ENCODE assay signal across 2 cellular contexts in the genomic region with DNA sequence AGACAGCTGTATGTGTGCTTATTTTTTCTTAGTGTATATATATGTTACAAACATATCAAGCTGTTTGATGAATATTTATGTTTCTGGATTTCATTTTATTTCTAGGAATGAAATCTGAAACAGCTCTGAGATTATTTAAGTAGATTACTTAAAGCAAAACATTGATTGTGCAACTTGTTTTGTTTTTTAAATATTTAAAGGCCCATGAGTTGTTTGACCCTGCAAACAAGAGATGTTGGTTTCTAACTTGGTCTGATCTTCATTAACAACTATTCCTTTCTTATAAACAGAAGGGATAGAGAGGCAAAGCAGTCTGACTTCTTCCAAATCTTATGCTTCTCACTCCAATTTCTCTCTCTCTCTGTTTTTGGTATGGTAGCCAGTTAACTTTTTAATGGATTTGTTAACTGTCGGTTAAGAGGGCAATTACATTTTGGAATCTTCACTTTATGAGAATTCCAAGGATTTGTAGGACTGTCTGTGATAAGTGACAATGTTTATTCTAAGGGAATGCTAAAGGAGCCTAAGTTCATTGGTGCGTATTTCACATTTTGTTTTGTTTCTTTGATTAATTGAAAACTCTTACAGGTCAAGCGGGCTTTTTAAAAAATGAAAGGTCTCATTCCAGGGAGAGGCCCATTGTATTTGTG.
TF ChIP-seq lines count a peak whose summit lies in the region.

No MANE protein-coding gene starts in this region.

TF ChIP-seq in HCT116, 20 proteins besides CTCF, POLR2A, EP300 and RAD21:
- TF ChIP-seq EZH2 (IDR thresholded peaks at IDR 0.05) (no peak), SRF (IDR thresholded peaks at IDR 0.05; ENCODE audit: low read depth) (no peak), YY1 (IDR thresholded peaks at IDR 0.05; ENCODE audit: extremely low read depth, insufficient replicate concordance, low read depth, low read length) (no peak), SP1 (IDR thresholded peaks at IDR 0.05; ENCODE audit: low read depth) (0 out of 2 replicates have a peak, but pooled peaks have one; percentile 0), TCF7L2 (IDR thresholded peaks at IDR 0.05; ENCODE audit: borderline replicate concordance, extremely low read depth, insufficient read depth, insufficient read length) (no peak), ELF1 (IDR thresholded peaks at IDR 0.05; ENCODE audit: borderline replicate concordance, low read depth) (no peak)
- TF ChIP-seq, protein P1, sequence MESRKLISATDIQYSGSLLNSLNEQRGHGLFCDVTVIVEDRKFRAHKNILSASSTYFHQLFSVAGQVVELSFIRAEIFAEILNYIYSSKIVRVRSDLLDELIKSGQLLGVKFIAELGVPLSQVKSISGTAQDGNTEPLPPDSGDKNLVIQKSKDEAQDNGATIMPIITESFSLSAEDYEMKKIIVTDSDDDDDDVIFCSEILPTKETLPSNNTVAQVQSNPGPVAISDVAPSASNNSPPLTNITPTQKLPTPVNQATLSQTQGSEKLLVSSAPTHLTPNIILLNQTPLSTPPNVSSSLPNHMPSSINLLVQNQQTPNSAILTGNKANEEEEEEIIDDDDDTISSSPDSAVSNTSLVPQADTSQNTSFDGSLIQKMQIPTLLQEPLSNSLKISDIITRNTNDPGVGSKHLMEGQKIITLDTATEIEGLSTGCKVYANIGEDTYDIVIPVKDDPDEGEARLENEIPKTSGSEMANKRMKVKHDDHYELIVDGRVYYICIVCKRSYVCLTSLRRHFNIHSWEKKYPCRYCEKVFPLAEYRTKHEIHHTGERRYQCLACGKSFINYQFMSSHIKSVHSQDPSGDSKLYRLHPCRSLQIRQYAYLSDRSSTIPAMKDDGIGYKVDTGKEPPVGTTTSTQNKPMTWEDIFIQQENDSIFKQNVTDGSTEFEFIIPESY (IDR thresholded peaks at IDR 0.05; ENCODE audit: extremely low read depth, insufficient replicate concordance, low read length) = no peak
- TF ChIP-seq, protein P2, sequence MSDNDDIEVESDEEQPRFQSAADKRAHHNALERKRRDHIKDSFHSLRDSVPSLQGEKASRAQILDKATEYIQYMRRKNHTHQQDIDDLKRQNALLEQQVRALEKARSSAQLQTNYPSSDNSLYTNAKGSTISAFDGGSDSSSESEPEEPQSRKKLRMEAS (IDR thresholded peaks at IDR 0.05) = no peak

TF ChIP-seq in H1, 55 proteins besides CTCF, POLR2A, EP300 and RAD21:
- TF ChIP-seq CEBPB (IDR thresholded peaks at IDR 0.05; ENCODE audit: low read depth, low read length) (0 out of 2 replicates have a peak, but pooled peaks have one; percentile 9), BCL11A (IDR thresholded peaks at IDR 0.05; ENCODE audit: low read depth in 2 of 2, low read length in 2 of 2) (no peak), PHF8 (conservative IDR thresholded peaks at IDR 0.05; ENCODE audit: low read depth, low read length) (no peak), KDM5A (IDR thresholded peaks at IDR 0.05; ENCODE audit: low read length) (no peak)
- TF ChIP-seq, protein P3, sequence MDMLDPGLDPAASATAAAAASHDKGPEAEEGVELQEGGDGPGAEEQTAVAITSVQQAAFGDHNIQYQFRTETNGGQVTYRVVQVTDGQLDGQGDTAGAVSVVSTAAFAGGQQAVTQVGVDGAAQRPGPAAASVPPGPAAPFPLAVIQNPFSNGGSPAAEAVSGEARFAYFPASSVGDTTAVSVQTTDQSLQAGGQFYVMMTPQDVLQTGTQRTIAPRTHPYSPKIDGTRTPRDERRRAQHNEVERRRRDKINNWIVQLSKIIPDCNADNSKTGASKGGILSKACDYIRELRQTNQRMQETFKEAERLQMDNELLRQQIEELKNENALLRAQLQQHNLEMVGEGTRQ (IDR thresholded peaks at IDR 0.05; ENCODE audit: low read length) = no peak
